8 cellular contexts compared by ENCODE assay signal in the genomic region with DNA sequence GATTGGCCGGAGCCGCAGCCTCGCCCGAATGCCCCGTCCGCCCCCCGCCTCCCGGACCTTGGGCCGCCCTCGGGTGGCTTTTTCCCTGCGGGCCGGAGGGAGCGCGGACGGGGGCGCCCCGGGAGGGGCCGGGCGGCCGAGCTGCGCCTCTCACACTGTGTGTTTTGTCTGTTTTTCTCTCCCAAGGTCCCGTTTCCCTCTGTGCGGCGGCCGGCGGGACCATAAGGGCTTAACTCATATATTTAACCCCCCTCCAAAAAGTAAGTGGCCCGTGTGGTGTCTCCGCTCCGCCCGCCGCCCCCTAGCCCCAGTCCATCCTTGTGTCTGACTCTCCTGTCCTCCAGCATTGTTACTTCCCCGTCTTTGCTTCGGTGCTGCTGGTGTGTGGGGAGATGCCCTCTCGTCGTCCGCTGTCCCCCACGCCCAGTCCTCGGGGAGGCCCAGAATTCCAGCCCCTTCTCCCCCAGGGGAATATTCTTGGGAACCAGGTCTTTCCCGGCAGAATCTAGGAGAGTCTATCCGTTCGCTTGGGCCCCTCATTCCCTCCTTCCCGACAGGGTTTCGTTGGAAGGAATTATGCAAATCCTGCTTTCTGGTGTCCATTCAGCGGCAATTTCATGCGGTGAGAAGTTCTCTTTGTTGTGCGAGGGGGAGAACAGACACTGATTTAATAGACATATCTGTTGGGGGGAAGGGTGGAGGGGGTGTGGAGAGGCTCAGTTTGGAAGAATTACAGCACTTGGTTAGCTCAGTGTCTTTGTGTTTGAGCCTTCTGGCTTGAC. TPM values are rescaled to one million over a fixed set of nuclear protein-coding genes. Genes with fewer than 3 reads are reported as not detected.
DNase-seq lines count a peak whose midpoint lies in the region; TF ChIP-seq lines count a peak whose summit lies in the region.

No MANE protein-coding gene starts in this region.

- TF ChIP-seq CTCF in HFFc6 (IDR thresholded peaks at IDR 0.05) (no peak), ascending aorta (IDR thresholded peaks at IDR 0.05) (no peak), hepatocyte (IDR thresholded peaks at IDR 0.05; ENCODE audit: poor library complexity) (no peak)

- H3K36me3 ChIP-seq in ascending aorta (no peaks in the 10 kb centered on the region), hepatocyte (replicated peaks; ENCODE audit: insufficient read depth, low read depth) (no peaks in the 10 kb centered on the region)

- H3K27ac ChIP-seq in ascending aorta = peak overlapping the region; percentile 76 to 98
- H3K27ac ChIP-seq in hepatocyte = peak overlapping the region; percentile 100

- H3K79me2 ChIP-seq in hepatocyte = peaks cover 55% of the 10 kb centered on the region

- peak overlapping the region; percentile 86 for H3K4me2 ChIP-seq in hepatocyte

- H4K20me1 ChIP-seq in hepatocyte (ENCODE audit: insufficient read depth, poor library complexity, severe bottlenecking) = peaks cover 49% of the 10 kb centered on the region

- H3K9me3 Mint-ChIP-seq in HFFc6 = no peaks in the 10 kb centered on the region

- DNase-seq in DMS 273 (lab: John Stamatoyannopoulos, UW; ENCODE audit: unreplicated experiment) (peak; percentile 54), DMS 273 treated with DMSO at 0.1 percent for 48 hours (lab: John Stamatoyannopoulos, UW) (no peak), HFFc6 (no peak), NCI-H82 treated with DMSO at 0.1 percent for 48 hours (lab: John Stamatoyannopoulos, UW; ENCODE audit: unreplicated experiment) (peak; percentile 43), ascending aorta (ENCODE audit: low spot score in 2 of 2) (no peak), hepatocyte (ENCODE audit: low spot score) (peak; percentile 43), renal cortical epithelial cell (ENCODE audit: low read depth) (peak; percentile 38), NCI-H1436 treated with DMSO at 0.1 percent for 48 hours (lab: John Stamatoyannopoulos, UW) (no peak)

- H3K4me3 ChIP-seq in ascending aorta (peak overlapping the region; percentile 71 to 92), hepatocyte (peak overlapping the region; percentile 51)

- H3K9me3 ChIP-seq in ascending aorta = no peaks in the 10 kb centered on the region
- H3K9me3 ChIP-seq in hepatocyte (ENCODE audit: low read depth) = no peaks in the 10 kb centered on the region

- peaks cover 0 to 19% of the 10 kb centered on the region in 2 donors for H3K4me1 ChIP-seq in ascending aorta
- H3K4me1 ChIP-seq in hepatocyte (ENCODE audit: insufficient read depth) = peaks cover 12% of the 10 kb centered on the region

- intact Hi-C loops in ascending aorta (cut with DNase I) = loop anchor here (2.0 to 5.0 kb wide), 6 partner anchors 31 to 459 kb away; partner anchors contain the start of genes ARHGAP19 and TLL2

- WGBS in hepatocyte (ENCODE audit: low lambda C conversion rate, missing lambda C conversion rate) = under 1% methylated on average over 19 of the region's 46 CpGs

- peaks cover 14% of the 10 kb centered on the region for H3K36me3 Mint-ChIP-seq in HFFc6 (ENCODE audit: low read depth)

- peak overlapping the region; percentile 89 for H3K27ac Mint-ChIP-seq in HFFc6

- peak overlapping the region; percentile 6 for H2AFZ ChIP-seq in hepatocyte

- H3K9me2 ChIP-seq in hepatocyte (replicated peaks; ENCODE audit: insufficient read depth) = no peaks in the 10 kb centered on the region

- H3K27me3 ChIP-seq in ascending aorta (no peaks in the 10 kb centered on the region), hepatocyte (no peaks in the 10 kb centered on the region)

- peak overlapping the region; percentile 100 for H3K4me3 Mint-ChIP-seq in HFFc6

- peaks cover 60% of the 10 kb centered on the region for H3K4me1 Mint-ChIP-seq in HFFc6 (ENCODE audit: low read depth)

- H3K27me3 Mint-ChIP-seq in HFFc6 (ENCODE audit: insufficient read depth) = no peaks in the 10 kb centered on the region

RNA-seq across cellular contexts. Expression of gene LCOR, which starts 1.3 kb away (rescaled TPM):
- total RNA-seq in HFFc6 (2021; fragmentation: NEBNext Ultra II Directional; extraction: Animal tissue kit (Norgen Biotek cat#: 25700)) = 10 to 100 TPM; 26.5 to 32.6 (median 29.3) TPM
- total RNA-seq in ascending aorta (7.5 TPM), hepatocyte (48.7 and 52.4 TPM in 2 replicates), renal cortical epithelial cell (24.0 and 49.2 TPM in 2 replicates)
- polyA plus RNA-seq in hepatocyte = 24.0 and 26.1 TPM in 2 replicates

Comparison
In these comparisons a context has a peak if more than half of its experiments do, and no peak if none do; other contexts are left out.
1. DNase-seq: peak in DMS 273 (single experiment), NCI-H82 treated with DMSO at 0.1 percent for 48 hours (single experiment), hepatocyte (single experiment) and renal cortical epithelial cell (single experiment); none in DMS 273 treated with DMSO at 0.1 percent for 48 hours (single experiment), HFFc6 (single experiment), ascending aorta (0 of 2) and NCI-H1436 treated with DMSO at 0.1 percent for 48 hours (single experiment).